20 cellular contexts compared by ENCODE assay signal in the genomic region with DNA sequence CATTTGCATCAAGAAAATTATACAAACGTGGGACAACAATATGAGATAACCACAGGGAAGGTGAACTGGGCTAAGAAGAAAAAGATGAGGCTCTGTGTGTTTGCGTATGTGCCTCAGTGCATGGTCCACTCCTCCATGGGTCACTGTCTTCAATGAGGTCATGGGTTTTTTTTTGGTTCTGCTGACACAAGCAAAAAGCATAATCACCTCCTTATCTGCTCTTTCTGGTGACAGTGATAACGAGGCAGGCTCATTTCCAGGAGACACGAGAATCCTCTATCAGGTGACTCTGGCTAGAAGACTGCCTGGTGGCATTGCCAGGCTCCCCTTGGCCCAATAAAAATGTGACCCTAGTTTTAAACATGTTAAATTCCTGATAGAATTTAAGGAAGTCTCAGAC.
"Had no signal": no experiment of that assay in that cellular context is flagged by ENCODE, and none has a peak within 500 bp of the region (broad histone marks: within the 10 kb centered on the region; RNA-seq: fewer than 3 reads in every experiment).

No MANE protein-coding gene starts in this region.

- H3K9ac ChIP-seq: parathyroid adenoma had no signal

- H3K9me3 ChIP-seq: heart left ventricle, lower lobe of right lung, prostate gland, right lobe of liver, spleen, testis, tibial nerve had no signal

- H3K27ac ChIP-seq: epithelial cell of prostate, heart left ventricle, lower lobe of right lung, parathyroid adenoma, prostate gland, right lobe of liver, spleen, testis, tibial nerve had no signal

- H3K4me1 ChIP-seq: heart left ventricle, lower lobe of right lung, parathyroid adenoma, prostate gland, right lobe of liver, spleen, testis, tibial nerve had no signal

- H3K27me3 ChIP-seq: heart left ventricle, right lobe of liver, spleen, testis, tibial nerve had no signal

- H3K4me3 ChIP-seq: heart left ventricle, lower lobe of right lung, prostate gland, right lobe of liver, spleen, testis, tibial nerve had no signal

- H3K36me3 ChIP-seq: heart left ventricle, lower lobe of right lung, prostate gland, right lobe of liver, spleen, tibial nerve had no signal

- H3K79me2 ChIP-seq: parathyroid adenoma had no signal

- FAIRE-seq: islet of Langerhans had no signal

- ATAC-seq: left lobe of liver; lower lobe of right lung; stimulated activated memory B cell treated with anti-CD40 and anti-IgM and Interleukin-4, amounts not matched to agents 10 μg/mL and 1 μg/mL and 100 μg/mL, for 72 hours had no signal

- DNase-seq: effector memory CD4-positive, alpha-beta T cell; foreskin melanocyte; heart left ventricle; hypothalamus; kidney glomerular epithelial cell; lower lobe of right lung; midbrain; right lobe of liver; spleen; stimulated activated CD4-positive, alpha-beta T cell treated with anti-CD3 and anti-CD28 coated beads, Interleukin-15, amount 100 ng/mL, for 24 hours; stimulated activated CD4-positive, alpha-beta T cell treated with anti-CD3 and anti-CD28 coated beads, Interleukin-1b, Interleukin-23, amount 100 ng/mL, for 48 hours; stimulated activated CD4-positive, alpha-beta T cell treated with anti-CD3 and anti-CD28 coated beads, Interleukin-4, amount 100 ng/mL, for 24 hours; testis had no signal

- H2AFZ ChIP-seq: parathyroid adenoma had no signal
